ENCODE assay signal across 32 cellular contexts in the genomic region with DNA sequence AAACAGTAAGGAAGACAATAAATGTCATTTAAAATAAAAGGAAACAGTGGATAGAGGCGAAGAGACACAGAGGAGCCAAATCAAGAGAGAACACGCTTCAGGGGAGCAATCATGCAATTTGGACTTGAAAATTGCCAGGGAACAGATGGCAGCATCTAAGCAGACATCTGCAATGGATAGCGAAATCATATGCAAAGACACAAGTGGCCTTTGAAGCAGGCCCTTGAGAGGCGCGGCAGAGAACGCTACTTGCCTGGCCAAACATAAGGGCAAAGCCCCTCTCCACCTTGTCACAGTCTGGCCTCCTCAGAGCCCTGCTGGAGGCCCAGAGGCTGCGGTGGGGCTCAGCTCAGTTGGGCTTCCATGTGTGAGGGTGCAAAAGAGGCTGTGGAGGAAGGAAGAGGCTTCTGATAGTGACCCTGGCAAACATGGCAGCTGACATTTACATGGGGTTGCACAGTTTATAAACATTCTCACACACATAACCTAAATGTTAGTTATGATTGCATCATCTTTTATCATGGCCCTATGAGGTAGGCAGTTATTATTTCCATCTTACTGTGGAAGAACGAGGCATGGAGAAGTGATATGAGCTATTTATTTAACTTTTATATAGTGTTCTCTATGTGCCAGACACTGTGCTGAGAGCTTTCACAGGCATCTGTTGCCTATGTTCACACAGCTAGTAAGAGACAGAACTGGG. TPM values are rescaled to one million over a fixed set of nuclear protein-coding genes. Genes with fewer than 3 reads are reported as not detected.
DNase-seq lines count a peak whose midpoint lies in the region; ATAC-seq, FAIRE-seq and TF ChIP-seq lines count a peak whose summit lies in the region.
"Had no signal": no experiment of that assay in that cellular context is flagged by ENCODE, and none has a peak within 500 bp of the region (broad histone marks: within the 10 kb centered on the region; RNA-seq: fewer than 3 reads in every experiment).

No MANE protein-coding gene starts in this region.

- H4K20me1 ChIP-seq in K562 (replicated peaks; ENCODE audit: control insufficient read depth, insufficient read depth, low read length), result no peaks in the 10 kb centered on the region

- peak; percentile 8 for DNase-seq in DMS53 (lab: John Stamatoyannopoulos, UW)
- no peak for DNase-seq in DMS53 treated with DMSO at 0.1 percent for 48 hours (lab: John Stamatoyannopoulos, UW; ENCODE audit: unreplicated experiment)
- peak; percentile 78 for DNase-seq in NCI-H1105 treated with DMSO at 0.1 percent for 48 hours (lab: John Stamatoyannopoulos, UW)
- DNase-seq in NCI-H446 (lab: John Stamatoyannopoulos, UW), result peak; percentile 44 to 82
- no peak for DNase-seq in K562 (ENCODE audit: extremely low read depth in 1 of 4, low spot score in 3 of 4)
- DNase-seq in activated effector memory CD4-positive, alpha-beta T cell treated with Interleukin-2 at 50 U/mL for 16 hours, result no peak
- DNase-seq: activated CD4-positive, alpha-beta T cell treated with anti-CD3 and anti-CD28 coated beads for 48 hours; activated CD8-positive, alpha-beta memory T cell treated with anti-CD3 and anti-CD28 coated beads for 24 hours; activated gamma-delta T cell treated with Interleukin-2 at 50 U/mL for 16 hours; activated naive CD8-positive, alpha-beta T cell treated with anti-CD3 and anti-CD28 coated beads, Interleukin-2, amount 50 U/mL, for 24 hours; CD4-positive, CD25-positive, alpha-beta regulatory T cell; esophagus squamous epithelium; foreskin melanocyte; GDM1; Kasumi-1; mammary epithelial cell; MV-4-11; Peyer's patch; SIG-M5; stimulated activated naive CD8-positive, alpha-beta T cell treated with anti-CD3 and anti-CD28 coated beads, Interleukin-15, Interleukin-2, amounts not matched to agents 100 U/mL and 50 U/mL, for 24 hours; T1000; WERI-Rb-1 had no signal

- no peaks in the 10 kb centered on the region for H3K9me3 ChIP-seq in K562 (replicated peaks; ENCODE audit: control insufficient read depth, insufficient read depth, low read depth, low read length)
- H3K9me3 ChIP-seq: esophagus squamous epithelium, Peyer's patch, thoracic aorta had no signal

- H3K79me2 ChIP-seq in K562 (ENCODE audit: control insufficient read depth, insufficient read depth, low read length), result no peaks in the 10 kb centered on the region

- BruUV-seq in K562 (replicated peaks; lab: Mats Ljungman, UMichigan), result no TSS peak

- ATAC-seq in K562 (peak; percentile 41), HG02678 (IDR thresholded peaks at IDR 0.05; ENCODE audit: unreplicated experiment) (no peak), GM21737 (IDR thresholded peaks at IDR 0.05; ENCODE audit: unreplicated experiment) (no peak)
- ATAC-seq: activated naive CD8-positive, alpha-beta T cell treated with anti-CD3 and anti-CD28 coated beads, Interleukin-2, amount 50 U/mL, for 24 hours; stimulated activated naive CD8-positive, alpha-beta T cell treated with anti-CD3 and anti-CD28 coated beads, Interleukin-15, Interleukin-2, amounts not matched to agents 100 U/mL and 50 U/mL, for 24 hours had no signal

- H3K9ac ChIP-seq in K562 (ENCODE audit: insufficient read depth in 1 of 2, low read depth in 2 of 2, low read length in 2 of 2), result no peak overlapping the region

- H2AFZ ChIP-seq in K562 (ENCODE audit: low read depth, low read length), result no peak overlapping the region

- WGBS in K562 (ENCODE audit: insufficient coverage, low coverage, missing lambda C conversion rate), result 12% methylated on average over 8 of the region's 8 CpGs

- no peaks in the 10 kb centered on the region for H3K4me1 ChIP-seq in K562 (replicated peaks in 1 of 2; ENCODE audit: control insufficient read depth in 2 of 2, insufficient read depth in 2 of 2, low read length in 2 of 2)
- H3K4me1 ChIP-seq: esophagus squamous epithelium, Peyer's patch had no signal

- no peak for TF ChIP-seq EP300 in K562 (IDR thresholded peaks at IDR 0.05; ENCODE audit: low read length)

- H3K27me3 ChIP-seq in K562 (ENCODE audit: control insufficient read depth in 2 of 2, insufficient read depth in 2 of 2, low read length in 2 of 2), result no peaks in the 10 kb centered on the region; a peak in 1 of 5 replicates
- H3K27me3 ChIP-seq: esophagus squamous epithelium, Peyer's patch had no signal

- POLR2A ChIA-PET in K562 (lab: Yijun Ruan, JAX), result interaction anchor here (1.1 kb wide), 1 partner anchor 10 kb away, joined by 4 read pairs; no protein-coding TSS in a partner anchor

- H3K36me3 ChIP-seq in K562 (ENCODE audit: control insufficient read depth, insufficient read depth, low read length), result no peaks in the 10 kb centered on the region
- H3K36me3 ChIP-seq: esophagus squamous epithelium, Peyer's patch, thoracic aorta, WERI-Rb-1 had no signal

- no peak for TF ChIP-seq CTCF in K562 (IDR thresholded peaks at IDR 0.05 in 2 of 3, conservative IDR thresholded peaks at IDR 0.05 in 1 of 3; ENCODE audit: insufficient read depth in 2 of 3, low read depth in 1 of 3, low read length in 3 of 3)

- FAIRE-seq in K562 (lab: Jason Lieb, UNC), result no peak
- FAIRE-seq: endometrium, GM19239, urothelium cell line had no signal

- CTCF ChIA-PET in K562 (lab: Yijun Ruan, JAX; ENCODE audit: low intra/inter-chr PET ratio), result no interaction called here

- H3K27ac ChIP-seq in K562 (ENCODE audit: extremely low read depth, low read depth, low read length), result no peak overlapping the region
- H3K27ac ChIP-seq: 22Rv1, esophagus squamous epithelium, Peyer's patch, thoracic aorta, WERI-Rb-1 had no signal

- intact Hi-C loops in K562 (cut with micrococcal nuclease), result no loop called here

- TF ChIP-seq POLR2A in K562 (conservative IDR thresholded peaks at IDR 0.05), result no peak

- no peaks in the 10 kb centered on the region for H3K9me1 ChIP-seq in K562 (ENCODE audit: control insufficient read depth, insufficient read depth, low read length)

- H3K4me2 ChIP-seq in K562 (ENCODE audit: insufficient read depth, low read length), result no peak overlapping the region

- no peak overlapping the region for H3K4me3 ChIP-seq in K562
- H3K4me3 ChIP-seq: esophagus squamous epithelium, Peyer's patch, thoracic aorta had no signal

- in situ Hi-C loops in K562 (cut with MboI), result no loop called here

- TF ChIP-seq RAD21 in K562 (CRISPR knock-in tag; conservative IDR thresholded peaks at IDR 0.05 in 1 of 2, IDR thresholded peaks at IDR 0.05 in 1 of 2), result no peak

TF ChIP-seq in K562, 482 proteins besides CTCF, POLR2A, EP300 and RAD21 (continues in another document):
- TF ChIP-seq ZNF12 (CRISPR knock-in tag; IDR thresholded peaks at IDR 0.05) (no peak), CEBPG (CRISPR knock-in tag; IDR thresholded peaks at IDR 0.05) (peak; percentile 68; the same call in 1 of the 2 replicates), CEBPG (tag; conservative IDR thresholded peaks at IDR 0.05 in 1 of 2, IDR thresholded peaks at IDR 0.05 in 1 of 2) (peak; percentile 91 to 93), ZNF584 (CRISPR knock-in tag; IDR thresholded peaks at IDR 0.05; ENCODE audit: low read depth) (peak; percentile 53; the same call in 1 of the 2 replicates), IRF9 (tag; IDR thresholded peaks at IDR 0.05) (peak; percentile 34; the same call in 1 of the 2 replicates), FOXA1 (IDR thresholded peaks at IDR 0.05; ENCODE audit: borderline replicate concordance) (no peak), ZNF75A (CRISPR knock-in tag; IDR thresholded peaks at IDR 0.05) (no peak), CEBPB (tag; IDR thresholded peaks at IDR 0.05) (peak; percentile 59; the same call in 1 of the 2 replicates)
- TF ChIP-seq, protein P1, sequence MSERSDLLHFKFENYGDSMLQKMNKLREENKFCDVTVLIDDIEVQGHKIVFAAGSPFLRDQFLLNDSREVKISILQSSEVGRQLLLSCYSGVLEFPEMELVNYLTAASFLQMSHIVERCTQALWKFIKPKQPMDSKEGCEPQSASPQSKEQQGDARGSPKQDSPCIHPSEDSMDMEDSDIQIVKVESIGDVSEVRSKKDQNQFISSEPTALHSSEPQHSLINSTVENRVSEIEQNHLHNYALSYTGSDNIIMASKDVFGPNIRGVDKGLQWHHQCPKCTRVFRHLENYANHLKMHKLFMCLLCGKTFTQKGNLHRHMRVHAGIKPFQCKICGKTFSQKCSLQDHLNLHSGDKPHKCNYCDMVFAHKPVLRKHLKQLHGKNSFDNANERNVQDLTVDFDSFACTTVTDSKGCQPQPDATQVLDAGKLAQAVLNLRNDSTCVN (CRISPR knock-in tag; IDR thresholded peaks at IDR 0.05), result no peak
- TF ChIP-seq, protein P2, sequence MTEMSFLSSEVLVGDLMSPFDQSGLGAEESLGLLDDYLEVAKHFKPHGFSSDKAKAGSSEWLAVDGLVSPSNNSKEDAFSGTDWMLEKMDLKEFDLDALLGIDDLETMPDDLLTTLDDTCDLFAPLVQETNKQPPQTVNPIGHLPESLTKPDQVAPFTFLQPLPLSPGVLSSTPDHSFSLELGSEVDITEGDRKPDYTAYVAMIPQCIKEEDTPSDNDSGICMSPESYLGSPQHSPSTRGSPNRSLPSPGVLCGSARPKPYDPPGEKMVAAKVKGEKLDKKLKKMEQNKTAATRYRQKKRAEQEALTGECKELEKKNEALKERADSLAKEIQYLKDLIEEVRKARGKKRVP (CRISPR knock-in tag; IDR thresholded peaks at IDR 0.05), result peak; percentile 86

RNA-seq across cellular contexts. Expression of gene ADGRG4, which starts 18.3 kb away (rescaled TPM):
- not detected in 2 replicates for total RNA-seq in K562 (2011; cell fraction: chromatin; rRNA removed; ENCODE audit: low replicate concordance)
- not detected in 2 replicates for total RNA-seq in K562 (2011; cell fraction: nucleolus; rRNA removed)
- total RNA-seq in K562 (2011; cell fraction: nucleoplasm; rRNA removed), result not detected in 2 replicates
- total RNA-seq in K562 (2014; rRNA removed), result not detected in 2 replicates
- not detected in 2 replicates for total RNA-seq in K562 (2014; rRNA removed; fragmentation: Illumina TruSeq; extraction: Trizol)
- total RNA-seq in K562 (2015; rRNA removed; fragmentation: Illumina TruSeq; extraction: Trizol), result not detected in 2 replicates
- not detected in 2 replicates for total RNA-seq in K562 (2021)
- polyA plus RNA-seq in K562 (2011; rRNA removed), result not detected in 2 replicates
- not detected in 2 replicates for polyA plus RNA-seq in K562 (2011; cell fraction: cytosol; rRNA removed)
- not detected in 2 replicates for polyA plus RNA-seq in K562 (2011; cell fraction: nucleus; rRNA removed)
- polyA plus RNA-seq in K562 (2012), result not detected in 2 replicates
- not detected in 2 replicates for polyA plus RNA-seq in K562 (2014; fragmentation: Illumina TruSeq; extraction: Trizol)
- not detected for polyA plus RNA-seq in K562 (2014; fragmentation: Nextera tagmentation; extraction: Ambion mirVana)
- not detected in 2 replicates for polyA plus RNA-seq in K562 (2014; rRNA removed)
- polyA minus RNA-seq in K562 (2011; rRNA and poly(A)+ RNA removed), result not detected in 2 replicates
- polyA minus RNA-seq in K562 (2011; cell fraction: cytosol; rRNA and poly(A)+ RNA removed), result not detected in 2 replicates
- polyA minus RNA-seq in K562 (2011; cell fraction: nucleus; rRNA and poly(A)+ RNA removed), result not detected in 2 replicates
- total RNA-seq: CD4-positive, CD25-positive, alpha-beta regulatory T cell; dermis microvascular lymphatic vessel endothelial cell; mucosa of gallbladder; osteoblast had no signal
- polyA plus RNA-seq: CD4-positive, CD25-positive, alpha-beta regulatory T cell; mammary epithelial cell had no signal

Comparison
In these comparisons a context has a peak if more than half of its experiments do, and no peak if none do; other contexts are left out.
1. DNase-seq: peak in DMS53 (single experiment), NCI-H1105 treated with DMSO at 0.1 percent for 48 hours (single experiment) and NCI-H446 (2 of 2); none in DMS53 treated with DMSO at 0.1 percent for 48 hours (single experiment), K562 (0 of 4) and activated effector memory CD4-positive, alpha-beta T cell treated with Interleukin-2 at 50 U/mL for 16 hours (single experiment).